In genomic region chr4:83961575-83961974, GRCh38 we compare ENCODE assay signal across 12 cellular contexts.
DNase-seq lines count a peak whose midpoint lies in the region; ATAC-seq, FAIRE-seq and TF ChIP-seq lines count a peak whose summit lies in the region.
"Had no signal": no experiment of that assay in that cellular context is flagged by ENCODE, and none has a peak within 500 bp of the region (broad histone marks: within the 10 kb centered on the region; RNA-seq: fewer than 3 reads in every experiment).

No MANE protein-coding gene starts in this region.

- peaks cover 0 to 7% of the 10 kb centered on the region in 2 donors for H3K36me3 Mint-ChIP-seq in activated naive CD4-positive, alpha-beta T cell treated with anti-CD3 and anti-CD28 coated beads, Interleukin-2, amount 50 U/mL, for 72 hours

- H3K9me2 ChIP-seq in HCT116 (ENCODE audit: insufficient read depth) (no peaks in the 10 kb centered on the region), SK-N-SH (no peaks in the 10 kb centered on the region)

- DNase-seq in A549 (ENCODE audit: low read depth in 1 of 2, low spot score in 1 of 2) (peak in 1 of 2 experiments; percentile 21), HCT116 (ENCODE audit: low read depth, low spot score) (no peak), SK-N-SH (no peak), fibroblast of gingiva (ENCODE audit: low read depth) (peak; percentile 19), left ventricle myocardium superior (no peak)
- no peak for DNase-seq in activated naive CD4-positive, alpha-beta T cell treated with anti-CD3 and anti-CD28 coated beads, Interleukin-2, amount 50 U/mL, for 72 hours (ENCODE audit: low spot score in 2 of 2)
- DNase-seq: CD4-positive, alpha-beta T cell; dermis blood vessel endothelial cell; NCI-H2029 treated with DMSO at 0.1 percent for 48 hours; small intestine had no signal

- intact Hi-C loops in HCT116 (cut with micrococcal nuclease) (loop anchor here (2.0 kb wide), 1 partner anchor 191 kb away; no protein-coding TSS in a partner anchor), left ventricle myocardium superior (cut with micrococcal nuclease) (no loop called here)

- RAD21 ChIA-PET in HCT116 (lab: Charles Lee; ENCODE audit: low non-redundant PET in 1 of 2, low total read pairs in 2 of 2, uncharacterized antibody in 2 of 2, unreplicated experiment in 2 of 2): interaction anchor here in 1 of 2 experiments (1.8 kb wide), 1 partner anchor 190 kb away, joined by 7 read pairs; no protein-coding TSS in a partner anchor

- H3K4me2 ChIP-seq in A549: no peak overlapping the region
- H3K4me2 ChIP-seq in HCT116 (ENCODE audit: low read length): no peak overlapping the region
- H3K4me2 ChIP-seq in SK-N-SH: no peak overlapping the region

- TF ChIP-seq POLR2A in A549 (IDR thresholded peaks at IDR 0.05; ENCODE audit: low read length) (no peak), HCT116 (IDR thresholded peaks at IDR 0.05; ENCODE audit: borderline replicate concordance, extremely low read depth, insufficient read depth, insufficient read length) (no peak)

- H3K36me3 ChIP-seq in HCT116 (ENCODE audit: control insufficient read depth in 1 of 2, insufficient read depth in 2 of 2, low read length in 2 of 2): no peaks in the 10 kb centered on the region
- H3K36me3 ChIP-seq in SK-N-SH (replicated peaks in 1 of 2; ENCODE audit: control insufficient read depth in 1 of 2, insufficient read depth in 2 of 2, low read length in 1 of 2): no peaks in the 10 kb centered on the region

- TF ChIP-seq RAD21 in A549 (conservative IDR thresholded peaks at IDR 0.05 in 1 of 2, IDR thresholded peaks at IDR 0.05 in 1 of 2): peak; percentile 62 to 72
- peak; percentile 62 for TF ChIP-seq RAD21 in HCT116 (IDR thresholded peaks at IDR 0.05; ENCODE audit: low read depth)
- peak; percentile 25 for TF ChIP-seq RAD21 in SK-N-SH (IDR thresholded peaks at IDR 0.05; ENCODE audit: low read length)

- TF ChIP-seq EP300 in A549 (IDR thresholded peaks at IDR 0.05) (no peak), SK-N-SH (IDR thresholded peaks at IDR 0.05; ENCODE audit: borderline replicate concordance in 1 of 2, low read depth in 1 of 2, low read length in 1 of 2) (no peak)

- TF ChIP-seq CTCF in A549 (IDR thresholded peaks at IDR 0.05) (peak; percentile 50), HCT116 (IDR thresholded peaks at IDR 0.05 in 2 of 3, conservative IDR thresholded peaks at IDR 0.05 in 1 of 3; ENCODE audit: borderline replicate concordance in 1 of 3, insufficient read depth in 1 of 3, low read depth in 2 of 3, low read length in 2 of 3) (peak in 2 of 3 experiments; percentile 36 to 45; a peak in 1 of 6 replicates), SK-N-SH (IDR thresholded peaks at IDR 0.05) (peak; percentile 56)

- H3K9me3 Mint-ChIP-seq in activated naive CD4-positive, alpha-beta T cell treated with anti-CD3 and anti-CD28 coated beads, Interleukin-2, amount 50 U/mL, for 72 hours: peaks cover 11 to 16% of the 10 kb centered on the region in 2 donors
- H3K9me3 Mint-ChIP-seq: CD4-positive, alpha-beta T cell had no signal

- H3K4me3 ChIP-seq in A549 (no peak overlapping the region), HCT116 (replicated peaks in 1 of 2; ENCODE audit: low read depth in 1 of 2, low read length in 2 of 2) (no peak overlapping the region), SK-N-SH (ENCODE audit: low read depth in 2 of 2, low read length in 1 of 2) (no peak overlapping the region)

- POLR2A ChIA-PET in A549 (lab: Yijun Ruan, JAX): interaction anchor here (0.6 kb wide), 1 partner anchor 193 kb away, joined by 4 read pairs; no protein-coding TSS in a partner anchor
- POLR2A ChIA-PET in HCT116 (lab: Charles Lee): no interaction called here
- POLR2A ChIA-PET in SK-N-SH (lab: Yijun Ruan, JAX): no interaction called here

- H3K9ac ChIP-seq in HCT116 (ENCODE audit: low read length): no peak overlapping the region
- H3K9ac ChIP-seq in SK-N-SH: no peak overlapping the region

- H2AFZ ChIP-seq in HCT116 (ENCODE audit: low read depth, low read length, poor library complexity, severe bottlenecking): peak overlapping the region; percentile 52
- H2AFZ ChIP-seq in SK-N-SH (ENCODE audit: low read depth): no peak overlapping the region

- no peaks in the 10 kb centered on the region for H3K79me2 ChIP-seq in HCT116 (ENCODE audit: insufficient read depth, low read length)
- no peaks in the 10 kb centered on the region for H3K79me2 ChIP-seq in SK-N-SH (ENCODE audit: insufficient read depth)

- H3K27me3 ChIP-seq in HCT116 (ENCODE audit: insufficient read depth, low read length): no peaks in the 10 kb centered on the region
- H3K27me3 ChIP-seq in SK-N-SH (ENCODE audit: insufficient read depth): peaks cover 8% of the 10 kb centered on the region; the same call in 1 of the 2 replicates

- CTCF ChIA-PET in A549 (lab: Yijun Ruan, JAX): interaction anchor here (0.6 to 4.8 kb wide), 15 partner anchors 44 to 552 kb away, joined by 3 to 33 read pairs (median 3); no protein-coding TSS in a partner anchor
- CTCF ChIA-PET in HCT116 (lab: Charles Lee): interaction anchor here (0.9 to 2.0 kb wide), 10 partner anchors 10 to 316 kb away, joined by 3 to 15 read pairs (median 4); no protein-coding TSS in a partner anchor
- CTCF ChIA-PET in SK-N-SH (lab: Yijun Ruan, JAX): interaction anchor here (1.7 kb wide), 1 partner anchor 317 kb away, joined by 6 read pairs; no protein-coding TSS in a partner anchor

- H3F3A ChIP-seq in SK-N-SH (replicated peaks; ENCODE audit: insufficient read depth): no peaks in the 10 kb centered on the region

- H3K27ac ChIP-seq in A549 (no peak overlapping the region), HCT116 (ENCODE audit: low read depth, low read length) (no peak overlapping the region), SK-N-SH (ENCODE audit: low read depth in 2 of 2, low read length in 1 of 2) (no peak overlapping the region)

- peak in 1 of 2 experiments; percentile 35; a peak in 1 of 6 replicates for ATAC-seq in A549
- peak; percentile 40; the same call in 1 of the 2 replicates for ATAC-seq in HCT116
- no peak for ATAC-seq in GM21390 (IDR thresholded peaks at IDR 0.05; ENCODE audit: unreplicated experiment)
- ATAC-seq in activated naive CD4-positive, alpha-beta T cell treated with anti-CD3 and anti-CD28 coated beads, Interleukin-2, amount 50 U/mL, for 72 hours: no peak
- ATAC-seq in GM19324 (IDR thresholded peaks at IDR 0.05; ENCODE audit: low FRiP score, unreplicated experiment): no peak
- ATAC-seq in left ventricle myocardium superior: no peak

- no peak overlapping the region for H3K27ac Mint-ChIP-seq in activated naive CD4-positive, alpha-beta T cell treated with anti-CD3 and anti-CD28 coated beads, Interleukin-2, amount 50 U/mL, for 72 hours
- H3K27ac Mint-ChIP-seq: CD4-positive, alpha-beta T cell had no signal

- WGBS in A549 (ENCODE audit: missing lambda C conversion rate): 14% methylated on average over 3 of the region's 3 CpGs
- WGBS in SK-N-SH (ENCODE audit: low lambda C conversion rate): 1% methylated on average over 3 of the region's 3 CpGs

- H3K4me1 ChIP-seq in A549: no peaks in the 10 kb centered on the region
- no peaks in the 10 kb centered on the region for H3K4me1 ChIP-seq in HCT116 (ENCODE audit: control insufficient read depth in 1 of 2, insufficient read depth in 2 of 2, low read length in 2 of 2)
- H3K4me1 ChIP-seq in SK-N-SH (ENCODE audit: control insufficient read depth in 1 of 2, insufficient read depth in 2 of 2, low read depth in 1 of 2, low read length in 1 of 2): no peaks in the 10 kb centered on the region

- H3K9me3 ChIP-seq in A549 (0 out of 3 replicates have a peak, but pooled peaks cover 6% of the 10 kb centered on the region), HCT116 (ENCODE audit: control insufficient read depth in 1 of 2, insufficient read depth in 1 of 2, low read depth in 1 of 2, low read length in 2 of 2) (peaks cover 0 to 6% of the 10 kb centered on the region in 2 experiments; a peak in 2 of 4 replicates), SK-N-SH (no peaks in the 10 kb centered on the region)

- BruUV-seq in HCT116 (replicated peaks; lab: Mats Ljungman, UMichigan): no TSS peak

- no peaks in the 10 kb centered on the region for H4K20me1 ChIP-seq in HCT116 (ENCODE audit: insufficient read depth)
- no peaks in the 10 kb centered on the region for H4K20me1 ChIP-seq in SK-N-SH (ENCODE audit: insufficient read depth)

- no peak for FAIRE-seq in A549 (lab: Jason Lieb, UNC)
- FAIRE-seq: small intestine had no signal

TF ChIP-seq in A549, 52 proteins besides CTCF, POLR2A, EP300 and RAD21:
- no peak for TF ChIP-seq KDM5A (IDR thresholded peaks at IDR 0.05)
- TF ChIP-seq SMC3 (IDR thresholded peaks at IDR 0.05): peak; percentile 72
- no peak for TF ChIP-seq MAZ (IDR thresholded peaks at IDR 0.05; ENCODE audit: borderline replicate concordance, low read depth, low read length)

TF ChIP-seq in HCT116, 20 proteins besides CTCF, POLR2A, EP300 and RAD21:
- TF ChIP-seq CBX3 (IDR thresholded peaks at IDR 0.05; ENCODE audit: low read depth): no peak
- TF ChIP-seq EZH2phosphoT487 (IDR thresholded peaks at IDR 0.05; ENCODE audit: borderline replicate concordance): no peak
- no peak for TF ChIP-seq YY1 (IDR thresholded peaks at IDR 0.05; ENCODE audit: extremely low read depth, insufficient replicate concordance, low read depth, low read length)
- TF ChIP-seq ZFX (IDR thresholded peaks at IDR 0.05): no peak
- TF ChIP-seq JUND (IDR thresholded peaks at IDR 0.05): no peak

TF ChIP-seq in SK-N-SH, 30 proteins besides CTCF, POLR2A, EP300 and RAD21:
- TF ChIP-seq SIN3A (IDR thresholded peaks at IDR 0.05; ENCODE audit: borderline replicate concordance, low read depth, low read length): no peak
- TF ChIP-seq MEF2A (IDR thresholded peaks at IDR 0.05; ENCODE audit: borderline replicate concordance, low read depth): no peak
- peak; percentile 12; the same call in 1 of the 2 replicates for TF ChIP-seq SMC3 (IDR thresholded peaks at IDR 0.05; ENCODE audit: low read depth, low read length)
- no peak for TF ChIP-seq RCOR1 (IDR thresholded peaks at IDR 0.05; ENCODE audit: low read length)
- no peak for TF ChIP-seq EZH2phosphoT487 (IDR thresholded peaks at IDR 0.05; ENCODE audit: borderline replicate concordance, low read depth)

Comparison
In these comparisons a context has a peak if more than half of its experiments do, and no peak if none do; other contexts are left out.
1. Of the 12 proteins assayed by ChIP-seq in both A549 and SK-N-SH: peak only in A549: none; only in SK-N-SH: none; in both: CTCF, RAD21 and SMC3; in neither: 9.